ENCODE assay signal across 19 cellular contexts in genomic region chr10:46462276-46462675, GRCh38. TPM values are rescaled to one million over a fixed set of nuclear protein-coding genes. Genes with fewer than 3 reads are reported as not detected.
"Had no signal": no experiment of that assay in that cellular context is flagged by ENCODE, and none has a peak within 500 bp of the region (broad histone marks: within the 10 kb centered on the region; RNA-seq: fewer than 3 reads in every experiment).

No MANE protein-coding gene starts in this region.

RNA-seq across cellular contexts. Expression of gene NPY4R, which starts 3.5 kb away (rescaled TPM):
- total RNA-seq: activated CD4-positive, alpha-beta memory T cell treated with anti-CD3 and anti-CD28 coated beads for 36 hours; activated CD4-positive, alpha-beta T cell treated with anti-CD3 and anti-CD28 coated beads for 36 hours; activated CD8-positive, alpha-beta memory T cell treated with anti-CD3 and anti-CD28 coated beads for 36 hours; activated CD8-positive, alpha-beta T cell treated with anti-CD3 and anti-CD28 coated beads for 36 hours; activated naive CD4-positive, alpha-beta T cell treated with anti-CD3 and anti-CD28 coated beads for 36 hours; activated naive CD4-positive, alpha-beta T cell treated with anti-CD3 and anti-CD28 coated beads, Interleukin-2, amount 50 U/mL, for 72 hours; activated naive CD8-positive, alpha-beta T cell treated with anti-CD3 and anti-CD28 coated beads for 36 hours; activated T-cell treated with anti-CD3 and anti-CD28 coated beads, Interleukin-2, amount 50 U/mL, for 4 hours; activated T-cell treated with anti-CD3 and anti-CD28 coated beads, Interleukin-2, amount 50 U/mL, for 72 hours; activated T-helper 1 cell treated with anti-CD3 and anti-CD28 coated beads, Interleukin-12 subunit alpha, Interleukin-12 subunit beta, Interleukin-2, Interleukin-4 antibody, amounts not matched to agents 30 ng/mL and 10 ng/mL and 1 ng/mL, durations not matched to agents 14 hours and 24 hours and 36 hours; activated T-helper 17 cell treated with anti-CD3 and anti-CD28 coated beads, Interleukin-2, amount 50 U/mL, for 72 hours; aorta; body of pancreas; breast epithelium; T-cell; T-helper 1 cell treated with Interleukin-12 subunit alpha and Interleukin-12 subunit beta and Interleukin-4 antibody, amounts not matched to agents 30 ng/mL and 1 ng/mL, for 36 hours; T-helper 17 cell; T-helper 2 cell treated with Interferon-gamma antibody and Interleukin-4, amounts not matched to agents 100 ng/mL and 5 ng/mL, for 36 hours; WTC11 had no signal
- polyA plus RNA-seq: aorta had no signal
